Comparison of ENCODE assay signal across 29 cellular contexts in genomic region chr19:43741075-43741840, GRCh38. TPM values are rescaled to one million over a fixed set of nuclear protein-coding genes. Genes with fewer than 3 reads are reported as not detected.
DNase-seq lines count a peak whose midpoint lies in the region; ATAC-seq, FAIRE-seq and TF ChIP-seq lines count a peak whose summit lies in the region.
"Had no signal": no experiment of that assay in that cellular context is flagged by ENCODE, and none has a peak within 500 bp of the region (broad histone marks: within the 10 kb centered on the region; RNA-seq: fewer than 3 reads in every experiment).

No MANE protein-coding gene starts in this region.

- H4K20me1 ChIP-seq in neural progenitor cell (ENCODE audit: low read depth), result peaks cover 6% of the 10 kb centered on the region

- H3K4me1 ChIP-seq in CD4-positive, CD25-positive, alpha-beta regulatory T cell (ENCODE audit: control insufficient read depth, insufficient read depth, low read length, poor library complexity, severe bottlenecking), result no peaks in the 10 kb centered on the region
- H3K4me1 ChIP-seq in neural progenitor cell, result no peaks in the 10 kb centered on the region
- H3K4me1 ChIP-seq: HAP-1, SJSA1 had no signal

- no peak overlapping the region for H3K4me2 ChIP-seq in neural progenitor cell

- H3K27ac ChIP-seq in 22Rv1 (peak overlapping the region; percentile 79), neural progenitor cell (no peak overlapping the region)
- no peak overlapping the region for H3K27ac ChIP-seq in CD4-positive, CD25-positive, alpha-beta regulatory T cell (ENCODE audit: insufficient read depth, low read length, poor library complexity, severe bottlenecking)
- H3K27ac ChIP-seq: SJSA1 had no signal

- no peaks in the 10 kb centered on the region for H3K27me3 Mint-ChIP-seq in CD4-positive, CD25-positive, alpha-beta regulatory T cell
- H3K27me3 Mint-ChIP-seq in activated T-helper 1 cell treated with anti-CD3 and anti-CD28 coated beads, Interleukin-12 subunit alpha, Interleukin-12 subunit beta, Interleukin-2, Interleukin-4 antibody, amounts not matched to agents 30 ng/mL and 10 ng/mL and 1 ng/mL, durations not matched to agents 14 hours and 24 hours and 36 hours (ENCODE audit: insufficient read depth), result no peaks in the 10 kb centered on the region
- H3K27me3 Mint-ChIP-seq in neural progenitor cell (ENCODE audit: insufficient read depth, low read depth), result peaks cover 5% of the 10 kb centered on the region
- H3K27me3 Mint-ChIP-seq: activated naive CD4-positive, alpha-beta T cell treated with anti-CD3 and anti-CD28 coated beads, Interleukin-2, amount 50 U/mL, for 24 hours had no signal

- no peak for FAIRE-seq in urothelium cell line (lab: Jason Lieb, UNC)
- FAIRE-seq: bronchial epithelial cell, colon, D721Med, GM19239, TTC549 had no signal

- peak overlapping the region; percentile 8 to 76 (median 72) for H3K27ac Mint-ChIP-seq in CD4-positive, CD25-positive, alpha-beta regulatory T cell
- H3K27ac Mint-ChIP-seq in activated T-helper 1 cell treated with anti-CD3 and anti-CD28 coated beads, Interleukin-12 subunit alpha, Interleukin-12 subunit beta, Interleukin-2, Interleukin-4 antibody, amounts not matched to agents 30 ng/mL and 10 ng/mL and 1 ng/mL, durations not matched to agents 14 hours and 24 hours and 36 hours, result peak overlapping the region; percentile 16
- no peak overlapping the region for H3K27ac Mint-ChIP-seq in neural progenitor cell
- H3K27ac Mint-ChIP-seq: activated naive CD4-positive, alpha-beta T cell treated with anti-CD3 and anti-CD28 coated beads, Interleukin-2, amount 50 U/mL, for 24 hours had no signal

- H3K9me3 ChIP-seq in CD4-positive, CD25-positive, alpha-beta regulatory T cell (ENCODE audit: control insufficient read depth in 2 of 2, low read length in 2 of 2), result no peaks in the 10 kb centered on the region
- no peaks in the 10 kb centered on the region for H3K9me3 ChIP-seq in neural progenitor cell (ENCODE audit: low read depth)
- H3K9me3 ChIP-seq: HAP-1, SJSA1 had no signal

- ATAC-seq in CD4-positive, CD25-positive, alpha-beta regulatory T cell (ENCODE audit: low read depth in 2 of 2), result no peak
- ATAC-seq: Panc1 had no signal

- no peak overlapping the region for H3K4me3 Mint-ChIP-seq in CD4-positive, CD25-positive, alpha-beta regulatory T cell
- no peak overlapping the region for H3K4me3 Mint-ChIP-seq in activated T-helper 1 cell treated with anti-CD3 and anti-CD28 coated beads, Interleukin-12 subunit alpha, Interleukin-12 subunit beta, Interleukin-2, Interleukin-4 antibody, amounts not matched to agents 30 ng/mL and 10 ng/mL and 1 ng/mL, durations not matched to agents 14 hours and 24 hours and 36 hours
- H3K4me3 Mint-ChIP-seq in neural progenitor cell, result peak overlapping the region; percentile 13
- H3K4me3 Mint-ChIP-seq: activated naive CD4-positive, alpha-beta T cell treated with anti-CD3 and anti-CD28 coated beads, Interleukin-2, amount 50 U/mL, for 24 hours; CD14-positive monocyte had no signal

- DNase-seq in CD4-positive, CD25-positive, alpha-beta regulatory T cell, result no peak
- no peak for DNase-seq in activated T-helper 1 cell treated with anti-CD3 and anti-CD28 coated beads, Interleukin-12 subunit alpha, Interleukin-12 subunit beta, Interleukin-2, Interleukin-4 antibody, amounts not matched to agents 30 ng/mL and 10 ng/mL and 1 ng/mL, durations not matched to agents 14 hours and 24 hours and 36 hours (ENCODE audit: low spot score)
- DNase-seq in neural progenitor cell (ENCODE audit: low spot score), result no peak
- DNase-seq in NCI-H2171 treated with DMSO at 0.1 percent for 48 hours (lab: John Stamatoyannopoulos, UW), result no peak
- DNase-seq in CD1c-positive myeloid dendritic cell (ENCODE audit: extremely low spot score), result no peak
- no peak for DNase-seq in urothelium cell line (ENCODE audit: low spot score)
- DNase-seq: activated CD4-positive, alpha-beta T cell treated with anti-CD3 and anti-CD28 coated beads for 1 hour; effector CD4-positive, alpha-beta T cell; glutamatergic neuron; NCI-H1092 treated with DMSO at 0.1 percent for 48 hours; NCI-H187 treated with DMSO at 0.1 percent for 48 hours; NCI-H526 treated with DMSO at 0.1 percent for 48 hours; trophoblast cell had no signal

- H3K4me3 ChIP-seq in CD4-positive, CD25-positive, alpha-beta regulatory T cell (ENCODE audit: low read depth, low read length), result no peak overlapping the region
- no peak overlapping the region for H3K4me3 ChIP-seq in neural progenitor cell
- H3K4me3 ChIP-seq: HAP-1, SJSA1, skin epidermis had no signal

- no peaks in the 10 kb centered on the region for H3K9me3 Mint-ChIP-seq in CD4-positive, CD25-positive, alpha-beta regulatory T cell
- H3K9me3 Mint-ChIP-seq in activated T-helper 1 cell treated with anti-CD3 and anti-CD28 coated beads, Interleukin-12 subunit alpha, Interleukin-12 subunit beta, Interleukin-2, Interleukin-4 antibody, amounts not matched to agents 30 ng/mL and 10 ng/mL and 1 ng/mL, durations not matched to agents 14 hours and 24 hours and 36 hours, result no peaks in the 10 kb centered on the region
- H3K9me3 Mint-ChIP-seq in neural progenitor cell, result no peaks in the 10 kb centered on the region
- H3K9me3 Mint-ChIP-seq: activated naive CD4-positive, alpha-beta T cell treated with anti-CD3 and anti-CD28 coated beads, Interleukin-2, amount 50 U/mL, for 24 hours had no signal

- intact Hi-C loops in activated T-helper 1 cell treated with anti-CD3 and anti-CD28 coated beads, Interleukin-12 subunit alpha, Interleukin-12 subunit beta, Interleukin-2, Interleukin-4 antibody, amounts not matched to agents 30 ng/mL and 10 ng/mL and 1 ng/mL, durations not matched to agents 14 hours and 24 hours and 36 hours (cut with micrococcal nuclease), result no loop called here

- H3K36me3 Mint-ChIP-seq in CD4-positive, CD25-positive, alpha-beta regulatory T cell, result peaks cover 64% of the 10 kb centered on the region
- peaks cover 71% of the 10 kb centered on the region for H3K36me3 Mint-ChIP-seq in activated T-helper 1 cell treated with anti-CD3 and anti-CD28 coated beads, Interleukin-12 subunit alpha, Interleukin-12 subunit beta, Interleukin-2, Interleukin-4 antibody, amounts not matched to agents 30 ng/mL and 10 ng/mL and 1 ng/mL, durations not matched to agents 14 hours and 24 hours and 36 hours (ENCODE audit: low read depth)
- peaks cover 46% of the 10 kb centered on the region for H3K36me3 Mint-ChIP-seq in neural progenitor cell

- no peaks in the 10 kb centered on the region for H3K79me2 ChIP-seq in neural progenitor cell (ENCODE audit: low read depth)

- no peaks in the 10 kb centered on the region for H3K27me3 ChIP-seq in CD4-positive, CD25-positive, alpha-beta regulatory T cell (ENCODE audit: control insufficient read depth, insufficient read depth, low read length)
- no peaks in the 10 kb centered on the region for H3K27me3 ChIP-seq in neural progenitor cell
- H3K27me3 ChIP-seq: SJSA1 had no signal

- no peak overlapping the region for H3K9ac ChIP-seq in neural progenitor cell

- peaks cover 7 to 23% (median 15%) of the 10 kb centered on the region in 4 donors for H3K4me1 Mint-ChIP-seq in CD4-positive, CD25-positive, alpha-beta regulatory T cell
- H3K4me1 Mint-ChIP-seq in activated T-helper 1 cell treated with anti-CD3 and anti-CD28 coated beads, Interleukin-12 subunit alpha, Interleukin-12 subunit beta, Interleukin-2, Interleukin-4 antibody, amounts not matched to agents 30 ng/mL and 10 ng/mL and 1 ng/mL, durations not matched to agents 14 hours and 24 hours and 36 hours (ENCODE audit: low read depth), result peaks cover 44% of the 10 kb centered on the region
- no peaks in the 10 kb centered on the region for H3K4me1 Mint-ChIP-seq in neural progenitor cell

- no peak overlapping the region for H2AFZ ChIP-seq in neural progenitor cell (replicated peaks)

- peaks cover 81% of the 10 kb centered on the region for H3K36me3 ChIP-seq in CD4-positive, CD25-positive, alpha-beta regulatory T cell (ENCODE audit: control insufficient read depth, insufficient read depth, low read length)
- H3K36me3 ChIP-seq in neural progenitor cell, result no peaks in the 10 kb centered on the region

- no peak for TF ChIP-seq CTCF in 22Rv1 (IDR thresholded peaks at IDR 0.05)
- TF ChIP-seq CTCF in neural progenitor cell (IDR thresholded peaks at IDR 0.05), result no peak

- peaks cover 3% of the 10 kb centered on the region for H3F3A ChIP-seq in neural progenitor cell (ENCODE audit: low read depth)

RNA-seq across cellular contexts. Expression of gene SMG9, which starts 13.5 kb away (rescaled TPM):
- 40.7 TPM for total RNA-seq in CD4-positive, CD25-positive, alpha-beta regulatory T cell
- polyA plus RNA-seq in CD4-positive, CD25-positive, alpha-beta regulatory T cell, result 1 to 10 TPM; 3.4 to 7.0 (median 5.8) TPM
- 86.6 and 89.2 TPM in 2 replicates for total RNA-seq in activated T-helper 1 cell treated with anti-CD3 and anti-CD28 coated beads, Interleukin-12 subunit alpha, Interleukin-12 subunit beta, Interleukin-2, Interleukin-4 antibody, amounts not matched to agents 30 ng/mL and 10 ng/mL and 1 ng/mL, durations not matched to agents 14 hours and 24 hours and 36 hours
- 33.1 and 33.4 TPM in 2 replicates for total RNA-seq in neural progenitor cell (ENCODE audit: low replicate concordance)

RNA-seq across cellular contexts. Expression of gene IRGC, which starts 25.4 kb away (rescaled TPM):
- not detected for total RNA-seq in CD4-positive, CD25-positive, alpha-beta regulatory T cell
- polyA plus RNA-seq in CD4-positive, CD25-positive, alpha-beta regulatory T cell, result not detected
- total RNA-seq in activated T-helper 1 cell treated with anti-CD3 and anti-CD28 coated beads, Interleukin-12 subunit alpha, Interleukin-12 subunit beta, Interleukin-2, Interleukin-4 antibody, amounts not matched to agents 30 ng/mL and 10 ng/mL and 1 ng/mL, durations not matched to agents 14 hours and 24 hours and 36 hours, result not detected in 2 replicates
- total RNA-seq in neural progenitor cell (ENCODE audit: low replicate concordance), result not detected in 2 replicates
- total RNA-seq: bronchial epithelial cell; epithelial cell of proximal tubule; lung microvascular endothelial cell; renal cortical epithelial cell; SJSA1; T-helper 1 cell treated with Interleukin-12 subunit alpha and Interleukin-12 subunit beta and Interleukin-4 antibody, amounts not matched to agents 30 ng/mL and 1 ng/mL, for 36 hours had no signal
- polyA plus RNA-seq: CD14-positive monocyte had no signal

RNA-seq across cellular contexts. Expression of gene KCNN4, which starts 39.5 kb away (rescaled TPM):
- total RNA-seq in CD4-positive, CD25-positive, alpha-beta regulatory T cell, result 56.1 TPM
- polyA plus RNA-seq in CD4-positive, CD25-positive, alpha-beta regulatory T cell, result 10 to 100 TPM; 16.7 to 33.0 (median 30.1) TPM
- 183 and 185 TPM in 2 replicates for total RNA-seq in activated T-helper 1 cell treated with anti-CD3 and anti-CD28 coated beads, Interleukin-12 subunit alpha, Interleukin-12 subunit beta, Interleukin-2, Interleukin-4 antibody, amounts not matched to agents 30 ng/mL and 10 ng/mL and 1 ng/mL, durations not matched to agents 14 hours and 24 hours and 36 hours
- total RNA-seq in neural progenitor cell (ENCODE audit: low replicate concordance), result 0.40 TPM in 1 of 2 replicates, not detected in the other
- total RNA-seq: lung microvascular endothelial cell had no signal

Comparison
In these comparisons a context has a peak if more than half of its experiments do, and no peak if none do; other contexts are left out.
1. RNA of gene KCNN4, which starts 39.5 kb away (total RNA-seq): 183 to 185 TPM in activated T-helper 1 cell treated with anti-CD3 and anti-CD28 coated beads, Interleukin-12 subunit alpha, Interleukin-12 subunit beta, Interleukin-2, Interleukin-4 antibody, amounts not matched to agents 30 ng/mL and 10 ng/mL and 1 ng/mL, durations not matched to agents 14 hours and 24 hours and 36 hours and 56.1 TPM in CD4-positive, CD25-positive, alpha-beta regulatory T cell (single experiment); 0.40 TPM in neural progenitor cell; every median in the first group is over 10 times any median in the second.